1 cellular context compared by ENCODE assay signal in genomic region chr12:89695830-89696229, GRCh38.
TF ChIP-seq lines count a peak whose summit lies in the region.

No MANE protein-coding gene starts in this region.

TF ChIP-seq in IMR-90, 13 proteins besides CTCF, POLR2A, EP300 and RAD21 (continued from another document):
- TF ChIP-seq, protein P1, sequence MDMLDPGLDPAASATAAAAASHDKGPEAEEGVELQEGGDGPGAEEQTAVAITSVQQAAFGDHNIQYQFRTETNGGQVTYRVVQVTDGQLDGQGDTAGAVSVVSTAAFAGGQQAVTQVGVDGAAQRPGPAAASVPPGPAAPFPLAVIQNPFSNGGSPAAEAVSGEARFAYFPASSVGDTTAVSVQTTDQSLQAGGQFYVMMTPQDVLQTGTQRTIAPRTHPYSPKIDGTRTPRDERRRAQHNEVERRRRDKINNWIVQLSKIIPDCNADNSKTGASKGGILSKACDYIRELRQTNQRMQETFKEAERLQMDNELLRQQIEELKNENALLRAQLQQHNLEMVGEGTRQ (IDR thresholded peaks at IDR 0.05; ENCODE audit: low read depth, low read length): no peak
- TF ChIP-seq MAZ (IDR thresholded peaks at IDR 0.05; ENCODE audit: borderline replicate concordance, low read depth, low read length): no peak
- TF ChIP-seq MAFK (IDR thresholded peaks at IDR 0.05; ENCODE audit: low read depth, low read length): no peak
- no peak for TF ChIP-seq CHD1 (IDR thresholded peaks at IDR 0.05; ENCODE audit: low read depth, low read length)
- no peak for TF ChIP-seq FOS (IDR thresholded peaks at IDR 0.05; ENCODE audit: low read depth, low read length)
